ENCODE assay signal across 8 cellular contexts in the genomic region with DNA sequence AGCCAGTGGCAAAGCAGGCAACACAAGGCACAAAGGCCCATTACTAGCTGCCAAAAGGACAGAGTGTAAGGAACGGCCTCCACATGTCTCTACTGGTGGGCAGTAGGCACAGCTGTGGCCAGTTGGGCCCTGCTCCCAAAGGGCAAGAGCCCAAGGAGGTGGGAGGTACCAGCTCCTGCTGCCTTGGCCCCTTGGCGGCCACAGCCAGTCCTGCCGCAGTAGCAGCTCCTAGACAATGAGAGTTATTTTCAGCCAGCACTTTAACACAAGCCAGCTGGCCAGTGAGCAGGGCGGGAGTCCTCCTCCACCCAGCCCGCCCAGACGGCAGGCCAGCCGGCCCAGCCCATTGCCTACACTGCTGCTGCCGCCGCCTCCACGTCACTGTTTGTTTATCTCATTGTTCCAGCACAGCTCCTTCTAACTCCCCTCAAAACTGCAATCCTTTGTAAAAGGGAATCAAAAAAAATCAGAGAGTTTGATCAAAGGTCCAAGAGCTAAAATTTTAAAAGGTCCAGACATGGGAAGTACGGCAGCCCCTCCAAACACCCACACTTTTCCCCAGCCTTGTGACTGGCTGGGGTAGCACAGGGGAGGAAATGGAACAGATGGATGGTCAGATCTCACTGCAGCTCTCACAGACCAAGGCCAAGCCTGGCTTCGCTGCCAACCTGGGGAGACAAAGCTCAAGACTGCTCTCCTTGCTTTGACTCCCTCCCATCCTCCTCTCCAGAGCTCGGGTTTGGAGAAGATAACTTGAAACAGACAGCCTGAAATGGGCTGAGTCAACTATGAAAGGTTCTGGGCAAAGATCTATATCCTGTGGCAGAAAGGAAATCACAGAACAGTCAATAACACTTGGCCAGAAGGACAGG. TPM values are rescaled to one million over a fixed set of nuclear protein-coding genes. Genes with fewer than 3 reads are reported as not detected.
DNase-seq lines count a peak whose midpoint lies in the region; ATAC-seq and TF ChIP-seq lines count a peak whose summit lies in the region.

No MANE protein-coding gene starts in this region.

- TF ChIP-seq CTCF in Peyer's patch (IDR thresholded peaks at IDR 0.05), result peak in 3 of 6 experiments; percentile 40 to 56 (median 43)
- peak; percentile 25 for TF ChIP-seq CTCF in colonic mucosa (IDR thresholded peaks at IDR 0.05)

- no peak for ATAC-seq in HG02938 (IDR thresholded peaks at IDR 0.05; ENCODE audit: unreplicated experiment)
- no peak for ATAC-seq in HG03139 (IDR thresholded peaks at IDR 0.05; ENCODE audit: unreplicated experiment)

- H3K27ac ChIP-seq in Peyer's patch, result peak overlapping the region; percentile 69 to 87 (median 84)
- peak overlapping the region; percentile 89 for H3K27ac ChIP-seq in colonic mucosa
- peak overlapping the region; percentile 96 for H3K27ac ChIP-seq in skeletal muscle tissue (ENCODE audit: low read depth, low read length)

- no peaks in the 10 kb centered on the region for H3K9me3 ChIP-seq in Peyer's patch
- H3K9me3 ChIP-seq in colonic mucosa, result no peaks in the 10 kb centered on the region
- H3K9me3 ChIP-seq in skeletal muscle tissue (ENCODE audit: control insufficient read depth in 3 of 3, low read length in 3 of 3), result no peaks in the 10 kb centered on the region

- H3K4me3 ChIP-seq in Peyer's patch, result no peak overlapping the region
- H3K4me3 ChIP-seq in colonic mucosa, result no peak overlapping the region
- H3K4me3 ChIP-seq in skeletal muscle tissue (ENCODE audit: low read length in 3 of 3), result peak overlapping the region; percentile 47 to 58 (median 54)

- H3K27me3 ChIP-seq in Peyer's patch (no peaks in the 10 kb centered on the region), colonic mucosa (no peaks in the 10 kb centered on the region), skeletal muscle tissue (ENCODE audit: control insufficient read depth in 3 of 3, insufficient read depth in 3 of 3, low read length in 3 of 3) (no peaks in the 10 kb centered on the region)

- intact Hi-C loops in colonic mucosa (cut with DNase I), result no loop called here

- TF ChIP-seq POLR2A in Peyer's patch (IDR thresholded peaks at IDR 0.05), result peak in 1 of 2 donors; percentile 33

- H3K4me1 ChIP-seq in Peyer's patch (peaks cover 6 to 56% (median 49%) of the 10 kb centered on the region in 4 donors), colonic mucosa (peaks cover 23% of the 10 kb centered on the region), skeletal muscle tissue (ENCODE audit: control insufficient read depth in 3 of 3, insufficient read depth in 3 of 3, low read length in 3 of 3) (peaks cover 61 to 64% (median 63%) of the 10 kb centered on the region in 3 donors)

- no peaks in the 10 kb centered on the region for H3K36me3 ChIP-seq in Peyer's patch
- H3K36me3 ChIP-seq in colonic mucosa, result no peaks in the 10 kb centered on the region
- no peaks in the 10 kb centered on the region for H3K36me3 ChIP-seq in skeletal muscle tissue (ENCODE audit: control insufficient read depth in 3 of 3, insufficient read depth in 3 of 3, low read length in 3 of 3)

- H3K9ac ChIP-seq in colonic mucosa (ENCODE audit: low read depth in 2 of 2, low read length in 2 of 2) (peak overlapping the region; percentile 33 to 56), skeletal muscle tissue (ENCODE audit: low read depth in 1 of 3, low read length in 3 of 3) (peak overlapping the region; percentile 48 to 70 (median 52))

- DNase-seq in activated T-cell treated with anti-CD3 and anti-CD28 coated beads, Interleukin-2, amount 50 U/mL, for 1 hour, result peak; percentile 43
- no peak for DNase-seq in activated T-cell treated with anti-CD3 and anti-CD28 coated beads, Interleukin-2, amount 50 U/mL, for 48 hours
- DNase-seq in Peyer's patch, result peak; percentile 62 to 86 (median 81)
- peak; percentile 85 for DNase-seq in colonic mucosa
- DNase-seq in kidney glomerular epithelial cell (lab: John Stamatoyannopoulos, UW), result peak; percentile 71

RNA-seq across cellular contexts. Expression of gene FMNL3, which starts 33.5 kb away (rescaled TPM):
- total RNA-seq in Peyer's patch (10 to 100 TPM in 2 of 4 donors, 1 to 10 TPM in 2; 2.1 to 40.4 (median 8.2) TPM), colonic mucosa (1 to 10 TPM; 3.0 to 5.0 TPM), skeletal muscle tissue (19.3 TPM)

RNA-seq across cellular contexts. Expression of gene PRPF40B, which starts 50.3 kb away (rescaled TPM):
- total RNA-seq in Peyer's patch (10 to 100 TPM in 3 of 4 donors, 1 to 10 TPM in 1; 3.7 to 18.2 (median 15.5) TPM), colonic mucosa (10 to 100 TPM in 1 of 2 donors, 1 to 10 TPM in 1; 8.5 to 14.1 TPM), skeletal muscle tissue (7.3 TPM)

Comparison
In these comparisons a context has a peak if more than half of its experiments do, and no peak if none do; other contexts are left out.
1. DNase-seq: peak in activated T-cell treated with anti-CD3 and anti-CD28 coated beads, Interleukin-2, amount 50 U/mL, for 1 hour (single experiment), Peyer's patch (3 of 3), colonic mucosa (single experiment) and kidney glomerular epithelial cell (single experiment); none in activated T-cell treated with anti-CD3 and anti-CD28 coated beads, Interleukin-2, amount 50 U/mL, for 48 hours (0 of 2).
2. H3K4me3 ChIP-seq: peak in skeletal muscle tissue (3 of 3); none in Peyer's patch (0 of 4) and colonic mucosa (single experiment).
3. Peak in every context shown above with its lines, with median percentiles within 50 percentile points of each other: H3K27ac ChIP-seq.